ENCODE assay signal across 21 cellular contexts in the genomic region with DNA sequence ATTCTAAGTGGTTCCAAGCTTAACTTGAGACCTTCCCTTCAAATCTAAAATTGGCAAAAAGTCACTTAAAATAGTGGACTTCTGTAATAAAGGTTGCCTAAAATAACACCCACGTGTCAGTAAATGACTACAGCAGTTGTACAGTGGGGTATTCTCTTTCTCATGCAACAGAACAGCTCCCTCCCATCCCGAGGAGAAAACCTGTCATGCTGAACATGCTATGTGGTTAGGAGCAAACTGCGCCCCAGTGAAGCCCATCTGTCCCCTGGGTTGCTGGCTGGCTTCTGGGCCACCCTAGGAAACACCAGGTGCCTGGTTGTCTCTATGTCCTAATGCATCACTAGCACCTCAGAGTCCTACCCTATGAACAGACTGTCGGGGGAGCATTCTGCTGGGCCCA. TPM values are rescaled to one million over a fixed set of nuclear protein-coding genes. Genes with fewer than 3 reads are reported as not detected.
DNase-seq lines count a peak whose midpoint lies in the region; ATAC-seq, FAIRE-seq and TF ChIP-seq lines count a peak whose summit lies in the region.
"Had no signal": no experiment of that assay in that cellular context is flagged by ENCODE, and none has a peak within 500 bp of the region (broad histone marks: within the 10 kb centered on the region; RNA-seq: fewer than 3 reads in every experiment).

No MANE protein-coding gene starts in this region.

- no peak for DNase-seq in activated naive CD4-positive, alpha-beta T cell treated with anti-CD3 and anti-CD28 coated beads, Interleukin-2, amount 50 U/mL, for 72 hours (ENCODE audit: low spot score in 2 of 2)
- DNase-seq in RWPE1 (ENCODE audit: low spot score) (no peak), naive B cell (no peak), prostate gland (ENCODE audit: low spot score) (no peak), DMS153 (lab: John Stamatoyannopoulos, UW) (no peak), NCI-H1417 treated with DMSO at 0.1 percent for 48 hours (lab: John Stamatoyannopoulos, UW) (no peak), H54 (ENCODE audit: insufficient read length, low spot score) (no peak)
- DNase-seq: activated gamma-delta T cell treated with Interleukin-2 at 50 U/mL for 16 hours, colonic mucosa, H7, hypothalamus, kidney glomerular epithelial cell, NCI-H2081 treated with DMSO at 0.1 percent for 48 hours, NCI-H524, occipital lobe, right lobe of liver, Right ventricle myocardium superior, stomach, upper lobe of right lung had no signal

- H3K36me3 ChIP-seq in prostate gland = peaks cover 0 to 9% of the 10 kb centered on the region in 2 donors

- FAIRE-seq in H54 (lab: Jason Lieb, UNC) = no peak
- FAIRE-seq: endothelial cell of umbilical vein had no signal

- no peaks in the 10 kb centered on the region for H3K9me3 ChIP-seq in prostate gland
- H3K9me3 ChIP-seq: colonic mucosa, right lobe of liver, stomach, upper lobe of right lung had no signal

- H3K27me3 Mint-ChIP-seq in activated naive CD4-positive, alpha-beta T cell treated with anti-CD3 and anti-CD28 coated beads, Interleukin-2, amount 50 U/mL, for 24 hours = no peaks in the 10 kb centered on the region
- H3K27me3 Mint-ChIP-seq in naive B cell = no peaks in the 10 kb centered on the region

- H3K27me3 ChIP-seq in prostate gland (replicated peaks; ENCODE audit: insufficient read depth) = no peaks in the 10 kb centered on the region
- H3K27me3 ChIP-seq: colonic mucosa, right lobe of liver, stomach, upper lobe of right lung had no signal

- H3K27ac ChIP-seq in RWPE1 (peak overlapping the region; percentile 85), prostate gland (no peak overlapping the region)
- H3K27ac ChIP-seq: colonic mucosa, right lobe of liver, upper lobe of right lung had no signal

- no peaks in the 10 kb centered on the region for H3K4me1 ChIP-seq in prostate gland (replicated peaks)

- WGBS in prostate gland = 75% methylated on average over 4 of the region's 4 CpGs

- no peak for ATAC-seq in activated naive CD4-positive, alpha-beta T cell treated with anti-CD3 and anti-CD28 coated beads, Interleukin-2, amount 50 U/mL, for 72 hours
- no peak for ATAC-seq in naive B cell (ENCODE audit: low read depth in 2 of 2)
- ATAC-seq: right lobe of liver, upper lobe of right lung had no signal

- CTCF ChIA-PET in RWPE1 (lab: Yijun Ruan, JAX) = no interaction called here

- POLR2A ChIA-PET in RWPE1 (lab: Yijun Ruan, JAX; ENCODE audit: low non-redundant PET) = no interaction called here

- TF ChIP-seq POLR2A in prostate gland (IDR thresholded peaks at IDR 0.05) = no peak
- no peak for TF ChIP-seq POLR2A in H54 (IDR thresholded peaks at IDR 0.05; ENCODE audit: low read depth, low read length)

- H3K4me1 Mint-ChIP-seq in activated naive CD4-positive, alpha-beta T cell treated with anti-CD3 and anti-CD28 coated beads, Interleukin-2, amount 50 U/mL, for 24 hours = peaks cover 27% of the 10 kb centered on the region
- peaks cover 17 to 36% (median 36%) of the 10 kb centered on the region in 3 donors for H3K4me1 Mint-ChIP-seq in naive B cell

- no peak overlapping the region for H3K27ac Mint-ChIP-seq in activated naive CD4-positive, alpha-beta T cell treated with anti-CD3 and anti-CD28 coated beads, Interleukin-2, amount 50 U/mL, for 24 hours
- no peak overlapping the region for H3K27ac Mint-ChIP-seq in activated naive CD4-positive, alpha-beta T cell treated with anti-CD3 and anti-CD28 coated beads, Interleukin-2, amount 50 U/mL, for 72 hours
- peak overlapping the region in 4 of 6 donors; percentile 63 to 88 (median 70) for H3K27ac Mint-ChIP-seq in naive B cell

- no peaks in the 10 kb centered on the region for H3K36me3 Mint-ChIP-seq in activated naive CD4-positive, alpha-beta T cell treated with anti-CD3 and anti-CD28 coated beads, Interleukin-2, amount 50 U/mL, for 24 hours
- H3K36me3 Mint-ChIP-seq in activated naive CD4-positive, alpha-beta T cell treated with anti-CD3 and anti-CD28 coated beads, Interleukin-2, amount 50 U/mL, for 72 hours = peaks cover 0 to 6% of the 10 kb centered on the region in 2 donors
- H3K36me3 Mint-ChIP-seq in naive B cell = peaks cover 0 to 5% of the 10 kb centered on the region in 2 donors

- H3K4me3 Mint-ChIP-seq in activated naive CD4-positive, alpha-beta T cell treated with anti-CD3 and anti-CD28 coated beads, Interleukin-2, amount 50 U/mL, for 24 hours = peak overlapping the region; percentile 19
- peak overlapping the region in 5 of 8 donors; percentile 45 to 80 (median 73) for H3K4me3 Mint-ChIP-seq in naive B cell

- intact Hi-C loops in prostate gland (cut with DNase I) = no loop called here

- H3K9me3 Mint-ChIP-seq in activated naive CD4-positive, alpha-beta T cell treated with anti-CD3 and anti-CD28 coated beads, Interleukin-2, amount 50 U/mL, for 24 hours = no peaks in the 10 kb centered on the region
- no peaks in the 10 kb centered on the region for H3K9me3 Mint-ChIP-seq in activated naive CD4-positive, alpha-beta T cell treated with anti-CD3 and anti-CD28 coated beads, Interleukin-2, amount 50 U/mL, for 72 hours
- H3K9me3 Mint-ChIP-seq in naive B cell = no peaks in the 10 kb centered on the region

- no peak for TF ChIP-seq CTCF in RWPE1 (conservative IDR thresholded peaks at IDR 0.05; ENCODE audit: low read depth)
- no peak for TF ChIP-seq CTCF in prostate gland (IDR thresholded peaks at IDR 0.05)

- no peak overlapping the region for H3K4me3 ChIP-seq in prostate gland
- H3K4me3 ChIP-seq: colonic mucosa, right lobe of liver, stomach, upper lobe of right lung had no signal

RNA-seq across cellular contexts. Expression of a gene that starts 2.7 kb away (rescaled TPM):
- total RNA-seq in activated naive CD4-positive, alpha-beta T cell treated with anti-CD3 and anti-CD28 coated beads, Interleukin-2, amount 50 U/mL, for 72 hours = 10 to 100 TPM; 15.9 to 22.8 TPM
- 1 to 10 TPM; 2.9 to 9.4 (median 6.1) TPM for polyA plus RNA-seq in naive B cell (ENCODE audit: low read depth in 6 of 6)
- total RNA-seq in prostate gland = 10 to 100 TPM; 60.0 to 82.5 TPM

RNA-seq across cellular contexts. Expression of a gene that starts 49.8 kb away (rescaled TPM):
- 10 to 100 TPM; 38.2 to 41.7 TPM for total RNA-seq in activated naive CD4-positive, alpha-beta T cell treated with anti-CD3 and anti-CD28 coated beads, Interleukin-2, amount 50 U/mL, for 72 hours
- 1 to 10 TPM; 3.1 to 8.9 (median 6.0) TPM for polyA plus RNA-seq in naive B cell (ENCODE audit: low read depth in 6 of 6)
- 10 to 100 TPM; 64.9 to 88.9 TPM for total RNA-seq in prostate gland

Comparison
In these comparisons a context has a peak if more than half of its experiments do, and no peak if none do; other contexts are left out.
1. H3K27ac Mint-ChIP-seq: peak in naive B cell (4 of 6); none in activated naive CD4-positive, alpha-beta T cell treated with anti-CD3 and anti-CD28 coated beads, Interleukin-2, amount 50 U/mL, for 24 hours (single experiment) and activated naive CD4-positive, alpha-beta T cell treated with anti-CD3 and anti-CD28 coated beads, Interleukin-2, amount 50 U/mL, for 72 hours (0 of 2).